In the genomic region with DNA sequence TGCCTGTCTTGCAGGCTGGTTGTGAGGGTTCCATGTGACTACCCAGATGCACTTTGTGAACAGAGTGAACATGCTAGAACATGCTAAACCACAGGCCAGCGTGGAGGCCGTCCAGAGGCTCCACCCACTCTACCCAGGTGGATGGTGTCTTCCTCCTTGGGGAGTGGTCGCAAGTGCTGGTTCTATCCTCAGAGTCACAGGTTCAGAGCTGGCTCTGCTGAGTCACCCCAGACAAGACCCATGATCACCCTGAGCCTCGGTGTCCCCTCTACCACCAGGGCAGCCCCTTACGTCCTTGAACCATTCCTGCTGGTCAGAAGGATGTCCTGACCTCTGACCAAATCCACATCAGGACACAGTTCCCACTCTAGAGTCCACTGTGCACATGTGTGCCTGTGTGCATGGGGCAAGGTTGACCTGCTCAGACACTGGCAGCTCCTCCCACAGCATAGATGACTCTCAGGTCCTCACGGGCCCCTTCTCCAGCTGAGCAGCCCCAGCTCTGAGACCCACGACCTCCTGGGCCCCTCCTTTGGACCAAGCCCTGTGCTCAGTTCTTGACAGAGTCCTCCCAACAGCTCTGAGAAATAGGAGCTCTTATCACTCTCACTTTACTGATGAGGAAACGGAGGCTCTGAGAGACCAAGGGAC, we compare ENCODE assay signal across 1 cellular context.
TF ChIP-seq lines count a peak whose summit lies in the region.

No MANE protein-coding gene starts in this region.

TF ChIP-seq in HepG2, 621 proteins besides CTCF, POLR2A, EP300 and RAD21:
- TF ChIP-seq, protein P1, sequence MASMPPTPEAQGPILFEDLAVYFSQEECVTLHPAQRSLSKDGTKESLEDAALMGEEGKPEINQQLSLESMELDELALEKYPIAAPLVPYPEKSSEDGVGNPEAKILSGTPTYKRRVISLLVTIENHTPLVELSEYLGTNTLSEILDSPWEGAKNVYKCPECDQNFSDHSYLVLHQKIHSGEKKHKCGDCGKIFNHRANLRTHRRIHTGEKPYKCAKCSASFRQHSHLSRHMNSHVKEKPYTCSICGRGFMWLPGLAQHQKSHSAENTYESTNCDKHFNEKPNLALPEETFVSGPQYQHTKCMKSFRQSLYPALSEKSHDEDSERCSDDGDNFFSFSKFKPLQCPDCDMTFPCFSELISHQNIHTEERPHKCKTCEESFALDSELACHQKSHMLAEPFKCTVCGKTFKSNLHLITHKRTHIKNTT (CRISPR knock-in tag; IDR thresholded peaks at IDR 0.05): no peak
- TF ChIP-seq FOXA1 (IDR thresholded peaks at IDR 0.05): no peak
- TF ChIP-seq FOXA1 (CRISPR knock-in tag; IDR thresholded peaks at IDR 0.05): no peak
- TF ChIP-seq ZNF713 (CRISPR knock-in tag; IDR thresholded peaks at IDR 0.05): no peak
